ENCODE assay signal across 2 cellular contexts in the genomic region with DNA sequence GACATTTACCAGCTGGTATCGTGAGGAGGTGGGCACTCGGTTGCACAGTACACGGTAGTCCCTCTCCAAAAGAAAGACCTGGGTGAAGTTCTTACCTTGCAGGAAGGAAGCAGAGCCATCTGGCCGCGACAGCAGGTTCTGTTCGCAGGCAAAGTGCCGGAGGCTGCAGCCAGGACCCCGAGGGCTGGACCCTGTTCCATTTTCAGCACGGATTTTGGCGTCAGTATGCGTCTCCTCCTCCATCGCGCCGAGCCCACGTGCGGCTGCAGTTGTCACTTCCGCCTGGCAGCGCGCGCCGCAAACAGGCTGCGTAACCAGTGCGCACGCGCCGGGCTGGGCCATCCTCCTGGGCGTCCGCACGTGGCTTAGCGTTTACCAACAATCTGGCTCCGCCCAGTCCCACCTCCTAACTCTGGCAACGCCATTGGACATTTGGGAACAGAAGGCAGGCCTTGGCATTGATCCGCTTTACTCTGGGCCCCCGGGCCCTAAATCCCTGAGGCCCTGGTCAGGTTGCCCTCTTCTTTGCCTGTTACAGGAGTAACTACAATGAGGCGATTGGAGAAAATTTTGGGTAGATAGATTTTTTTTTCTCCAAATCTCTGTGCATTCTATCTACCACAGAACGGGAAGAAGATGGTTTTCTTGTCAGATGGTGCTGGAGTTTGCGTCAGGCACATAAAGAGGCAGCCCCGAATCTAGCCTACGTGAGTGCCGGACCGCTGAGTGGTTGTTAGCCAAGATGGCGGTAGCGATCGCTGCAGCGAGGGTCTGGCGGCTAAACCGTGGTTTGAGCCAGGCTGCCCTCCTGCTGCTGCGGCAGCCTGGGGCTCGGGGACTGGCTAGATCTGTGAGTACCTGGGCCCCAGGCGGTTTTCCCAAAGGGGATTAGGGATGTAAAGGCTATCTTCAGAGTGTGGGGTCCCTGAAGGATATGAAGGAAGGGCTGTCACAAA.
TF ChIP-seq lines count a peak whose summit lies in the region.

A gene (plus strand): TSS at position 733 of the 956 bp plus-strand sequence. CDS start 10 bp downstream, at position 743.
A gene (minus strand): TSS at position 274 of the 956 bp plus-strand sequence. CDS start 31 bp downstream, at position 243.

TF ChIP-seq in HCT116, 20 proteins besides CTCF, POLR2A, EP300 and RAD21 (continued from another document):
- TF ChIP-seq, protein P1, sequence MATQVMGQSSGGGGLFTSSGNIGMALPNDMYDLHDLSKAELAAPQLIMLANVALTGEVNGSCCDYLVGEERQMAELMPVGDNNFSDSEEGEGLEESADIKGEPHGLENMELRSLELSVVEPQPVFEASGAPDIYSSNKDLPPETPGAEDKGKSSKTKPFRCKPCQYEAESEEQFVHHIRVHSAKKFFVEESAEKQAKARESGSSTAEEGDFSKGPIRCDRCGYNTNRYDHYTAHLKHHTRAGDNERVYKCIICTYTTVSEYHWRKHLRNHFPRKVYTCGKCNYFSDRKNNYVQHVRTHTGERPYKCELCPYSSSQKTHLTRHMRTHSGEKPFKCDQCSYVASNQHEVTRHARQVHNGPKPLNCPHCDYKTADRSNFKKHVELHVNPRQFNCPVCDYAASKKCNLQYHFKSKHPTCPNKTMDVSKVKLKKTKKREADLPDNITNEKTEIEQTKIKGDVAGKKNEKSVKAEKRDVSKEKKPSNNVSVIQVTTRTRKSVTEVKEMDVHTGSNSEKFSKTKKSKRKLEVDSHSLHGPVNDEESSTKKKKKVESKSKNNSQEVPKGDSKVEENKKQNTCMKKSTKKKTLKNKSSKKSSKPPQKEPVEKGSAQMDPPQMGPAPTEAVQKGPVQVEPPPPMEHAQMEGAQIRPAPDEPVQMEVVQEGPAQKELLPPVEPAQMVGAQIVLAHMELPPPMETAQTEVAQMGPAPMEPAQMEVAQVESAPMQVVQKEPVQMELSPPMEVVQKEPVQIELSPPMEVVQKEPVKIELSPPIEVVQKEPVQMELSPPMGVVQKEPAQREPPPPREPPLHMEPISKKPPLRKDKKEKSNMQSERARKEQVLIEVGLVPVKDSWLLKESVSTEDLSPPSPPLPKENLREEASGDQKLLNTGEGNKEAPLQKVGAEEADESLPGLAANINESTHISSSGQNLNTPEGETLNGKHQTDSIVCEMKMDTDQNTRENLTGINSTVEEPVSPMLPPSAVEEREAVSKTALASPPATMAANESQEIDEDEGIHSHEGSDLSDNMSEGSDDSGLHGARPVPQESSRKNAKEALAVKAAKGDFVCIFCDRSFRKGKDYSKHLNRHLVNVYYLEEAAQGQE (IDR thresholded peaks at IDR 0.05; ENCODE audit: low read depth), result no peak
- no peak for TF ChIP-seq JUND (IDR thresholded peaks at IDR 0.05)
- TF ChIP-seq CEBPB (IDR thresholded peaks at IDR 0.05; ENCODE audit: low read depth), result no peak
- TF ChIP-seq CBX3 (IDR thresholded peaks at IDR 0.05; ENCODE audit: low read depth), result no peak
- peak; percentile 84 for TF ChIP-seq SP1 (IDR thresholded peaks at IDR 0.05; ENCODE audit: low read depth)
- no peak for TF ChIP-seq EZH2phosphoT487 (IDR thresholded peaks at IDR 0.05; ENCODE audit: borderline replicate concordance)
- no peak for TF ChIP-seq SRF (IDR thresholded peaks at IDR 0.05; ENCODE audit: low read depth)
- TF ChIP-seq, protein P2, sequence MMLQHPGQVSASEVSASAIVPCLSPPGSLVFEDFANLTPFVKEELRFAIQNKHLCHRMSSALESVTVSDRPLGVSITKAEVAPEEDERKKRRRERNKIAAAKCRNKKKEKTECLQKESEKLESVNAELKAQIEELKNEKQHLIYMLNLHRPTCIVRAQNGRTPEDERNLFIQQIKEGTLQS (IDR thresholded peaks at IDR 0.05), result no peak
- TF ChIP-seq ELF1 (IDR thresholded peaks at IDR 0.05; ENCODE audit: borderline replicate concordance, low read depth), result peak; percentile 52; the same call in 1 of the 2 replicates
- TF ChIP-seq POLR2AphosphoS5 (IDR thresholded peaks at IDR 0.05; ENCODE audit: low read depth, low read length), result peak; percentile 83
- no peak for TF ChIP-seq EGR1 (IDR thresholded peaks at IDR 0.05; ENCODE audit: low read depth)
- TF ChIP-seq, protein P3, sequence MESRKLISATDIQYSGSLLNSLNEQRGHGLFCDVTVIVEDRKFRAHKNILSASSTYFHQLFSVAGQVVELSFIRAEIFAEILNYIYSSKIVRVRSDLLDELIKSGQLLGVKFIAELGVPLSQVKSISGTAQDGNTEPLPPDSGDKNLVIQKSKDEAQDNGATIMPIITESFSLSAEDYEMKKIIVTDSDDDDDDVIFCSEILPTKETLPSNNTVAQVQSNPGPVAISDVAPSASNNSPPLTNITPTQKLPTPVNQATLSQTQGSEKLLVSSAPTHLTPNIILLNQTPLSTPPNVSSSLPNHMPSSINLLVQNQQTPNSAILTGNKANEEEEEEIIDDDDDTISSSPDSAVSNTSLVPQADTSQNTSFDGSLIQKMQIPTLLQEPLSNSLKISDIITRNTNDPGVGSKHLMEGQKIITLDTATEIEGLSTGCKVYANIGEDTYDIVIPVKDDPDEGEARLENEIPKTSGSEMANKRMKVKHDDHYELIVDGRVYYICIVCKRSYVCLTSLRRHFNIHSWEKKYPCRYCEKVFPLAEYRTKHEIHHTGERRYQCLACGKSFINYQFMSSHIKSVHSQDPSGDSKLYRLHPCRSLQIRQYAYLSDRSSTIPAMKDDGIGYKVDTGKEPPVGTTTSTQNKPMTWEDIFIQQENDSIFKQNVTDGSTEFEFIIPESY (IDR thresholded peaks at IDR 0.05; ENCODE audit: extremely low read depth, insufficient replicate concordance, low read length), result no peak
- TF ChIP-seq, protein P4, sequence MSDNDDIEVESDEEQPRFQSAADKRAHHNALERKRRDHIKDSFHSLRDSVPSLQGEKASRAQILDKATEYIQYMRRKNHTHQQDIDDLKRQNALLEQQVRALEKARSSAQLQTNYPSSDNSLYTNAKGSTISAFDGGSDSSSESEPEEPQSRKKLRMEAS (IDR thresholded peaks at IDR 0.05), result peak; percentile 100
- TF ChIP-seq FOSL1 (IDR thresholded peaks at IDR 0.05; ENCODE audit: low read depth), result no peak
- TF ChIP-seq EZH2 (IDR thresholded peaks at IDR 0.05), result no peak
- no peak for TF ChIP-seq TCF7L2 (IDR thresholded peaks at IDR 0.05; ENCODE audit: borderline replicate concordance, extremely low read depth, insufficient read depth, insufficient read length)
- no peak for TF ChIP-seq ZNF274 (IDR thresholded peaks at IDR 0.05; ENCODE audit: low read depth, low read length)
- peak; percentile 99 for TF ChIP-seq SIN3A (IDR thresholded peaks at IDR 0.05; ENCODE audit: low read depth)
- no peak for TF ChIP-seq ZFX (IDR thresholded peaks at IDR 0.05)

TF ChIP-seq in neural cell, 6 proteins besides CTCF, POLR2A, EP300 and RAD21 (continued from another document):
- TF ChIP-seq, protein P1 (IDR thresholded peaks at IDR 0.05; ENCODE audit: borderline replicate concordance), result peak; percentile 78
- TF ChIP-seq EZH2 (IDR thresholded peaks at IDR 0.05; ENCODE audit: borderline replicate concordance, insufficient read depth, low read length, poor library complexity, severe bottlenecking) (no peak), SMC3 (conservative IDR thresholded peaks at IDR 0.05; ENCODE audit: poor library complexity) (peak; percentile 59), TAF1 (IDR thresholded peaks at IDR 0.05; ENCODE audit: low read depth) (no peak), MXI1 (conservative IDR thresholded peaks at IDR 0.05; ENCODE audit: poor library complexity, severe bottlenecking) (peak; percentile 100)
